Comparison of ENCODE assay signal across 18 cellular contexts in the genomic region with DNA sequence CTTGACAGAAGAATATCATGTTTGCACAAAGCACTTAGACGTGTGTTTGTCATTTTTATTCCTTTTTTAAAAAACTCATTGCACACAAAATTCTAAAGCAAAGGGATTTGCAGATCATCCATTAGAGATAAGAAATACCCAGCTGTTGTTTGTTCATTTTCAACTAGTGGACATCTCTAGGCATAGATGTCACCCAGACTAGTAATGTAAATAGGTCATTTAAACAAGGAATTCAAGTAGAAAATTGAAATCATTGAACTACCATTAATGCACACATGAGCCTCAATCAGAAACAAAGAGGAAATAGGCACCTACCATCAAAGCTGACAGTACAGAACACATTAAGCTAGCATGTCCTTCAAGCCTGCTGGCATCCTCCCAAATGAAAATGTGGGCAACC.
"Had no signal": no experiment of that assay in that cellular context is flagged by ENCODE, and none has a peak within 500 bp of the region (broad histone marks: within the 10 kb centered on the region; RNA-seq: fewer than 3 reads in every experiment).

No MANE protein-coding gene starts in this region.

- DNase-seq: Karpas-422, KG1, MM.1S, NCI-H1436 treated with DMSO at 0.1 percent for 48 hours, NCI-H1694, NCI-H187 treated with DMSO at 0.1 percent for 48 hours, NCI-H2081, NCI-H2107, NCI-H2171 treated with DMSO at 0.1 percent for 48 hours, NCI-H524, NCI-H526 treated with DMSO at 0.1 percent for 48 hours, NCI-H82, Right ventricle myocardium superior, RPMI8226, SIG-M5, T-helper 2 cell had no signal

- H3K4me3 ChIP-seq: SJSA1, SK-N-MC had no signal
